17 cellular contexts compared by ENCODE assay signal in genomic region chr2:27284989-27285388, GRCh38. TPM values are rescaled to one million over a fixed set of nuclear protein-coding genes. Genes with fewer than 3 reads are reported as not detected.
DNase-seq lines count a peak whose midpoint lies in the region; ATAC-seq lines count a peak whose summit lies in the region.
"Had no signal": no experiment of that assay in that cellular context is flagged by ENCODE, and none has a peak within 500 bp of the region (broad histone marks: within the 10 kb centered on the region; RNA-seq: fewer than 3 reads in every experiment).

No MANE protein-coding gene starts in this region.

- H3K9me3 ChIP-seq in right cardiac atrium (ENCODE audit: control insufficient read depth, low read length): no peaks in the 10 kb centered on the region
- H3K9me3 ChIP-seq: A549, BE2C had no signal

- H3K27me3 ChIP-seq in right cardiac atrium (ENCODE audit: control insufficient read depth, insufficient read depth): no peaks in the 10 kb centered on the region
- H3K27me3 ChIP-seq: BE2C had no signal

- DNase-seq in right cardiac atrium (no peak), left ventricle myocardium superior (no peak), middle frontal gyrus (ENCODE audit: extremely low spot score, low spot score) (peak; percentile 47), putamen (ENCODE audit: low spot score) (peak; percentile 45), ureter (ENCODE audit: low spot score) (no peak)
- no peak for DNase-seq in activated CD4-positive, alpha-beta T cell treated with anti-CD3 and anti-CD28 coated beads, Interleukin-2, amount 50 U/mL, for 1 hour
- DNase-seq: BE2C; CD4-positive, alpha-beta memory T cell; DMS79; HCEC 1CT had no signal

- peak overlapping the region; percentile 62 for H3K4me3 ChIP-seq in right cardiac atrium (ENCODE audit: low read length)
- H3K4me3 ChIP-seq: A549, GM12878 had no signal

- H3K4me1 ChIP-seq in right cardiac atrium (ENCODE audit: control insufficient read depth, insufficient read depth, low read length): peaks cover 2% of the 10 kb centered on the region

- no peak for ATAC-seq in right cardiac atrium
- no peak for ATAC-seq in left ventricle myocardium superior
- ATAC-seq in HG02623 (IDR thresholded peaks at IDR 0.05; ENCODE audit: unreplicated experiment): no peak
- ATAC-seq: A549, GM12878 had no signal

- WGBS in right cardiac atrium: 87% methylated on average over 1 of the region's 1 CpG

- peak overlapping the region; percentile 7 for H3K27ac ChIP-seq in right cardiac atrium (ENCODE audit: low read length)
- H3K27ac ChIP-seq: A549, C4-2B had no signal

- intact Hi-C loops in right cardiac atrium (cut with DNase I) (loop anchor here in 3 of 4 donors (5.0 to 10.0 kb wide), 3 partner anchors 38 to 190 kb away; no protein-coding TSS in a partner anchor), left ventricle myocardium superior (cut with micrococcal nuclease) (loop anchor here (10.0 kb wide), 1 partner anchor 190 kb away; no protein-coding TSS in a partner anchor)

RNA-seq across cellular contexts. Expression of gene TRIM54, which starts 2.8 kb away (rescaled TPM):
- 100 to 1,000 TPM; 101 to 188 (median 149) TPM for total RNA-seq in right cardiac atrium
- polyA plus RNA-seq in right cardiac atrium: 144 TPM
- total RNA-seq in left ventricle myocardium superior: 291 TPM
- 0.18 TPM for total RNA-seq in ureter
- total RNA-seq: G401, GM12878 had no signal
- polyA plus RNA-seq: CD4-positive, alpha-beta memory T cell had no signal

RNA-seq across cellular contexts. Expression of gene DNAJC5G, which starts 9.8 kb away (rescaled TPM):
- total RNA-seq in right cardiac atrium (1 to 10 TPM; 1.3 to 3.0 (median 1.8) TPM), left ventricle myocardium superior (2.1 TPM), ureter (not detected)
- polyA plus RNA-seq in right cardiac atrium: 2.2 TPM
- total RNA-seq: CD4-positive, alpha-beta memory T cell; G401; GM12878; H4 had no signal
- polyA plus RNA-seq: A549; AG04450; CD4-positive, alpha-beta memory T cell; GM12878 had no signal

RNA-seq across cellular contexts. Expression of gene SLC30A3, which starts 22.1 kb away (rescaled TPM):
- 10 to 100 TPM in 1 of 4 donors, 1 to 10 TPM in 3; 9.4 to 17.3 (median 9.6) TPM for total RNA-seq in right cardiac atrium
- 7.3 TPM for polyA plus RNA-seq in right cardiac atrium
- total RNA-seq in left ventricle myocardium superior: 9.4 TPM
- total RNA-seq in ureter: not detected
- total RNA-seq: CD4-positive, alpha-beta memory T cell; GM12878 had no signal
- polyA plus RNA-seq: CD4-positive, alpha-beta memory T cell had no signal

RNA-seq across cellular contexts. Expression of gene UCN, which starts 23.3 kb away (rescaled TPM):
- 1 to 10 TPM in 3 of 4 donors, under 1 TPM in 1; 0.96 to 3.3 (median 1.5) TPM for total RNA-seq in right cardiac atrium
- polyA plus RNA-seq in right cardiac atrium: 0.72 TPM
- total RNA-seq in left ventricle myocardium superior: 0.55 TPM
- 0.68 TPM for total RNA-seq in ureter
- total RNA-seq: G401, H4 had no signal

RNA-seq across cellular contexts. Expression of gene MPV17, which starts 37.9 kb away (rescaled TPM):
- total RNA-seq in right cardiac atrium (10 to 100 TPM; 40.3 to 77.1 (median 56.4) TPM), left ventricle myocardium superior (47.2 TPM), ureter (77.1 TPM)
- 98.2 TPM for polyA plus RNA-seq in right cardiac atrium

Comparison
In these comparisons a context has a peak if more than half of its experiments do, and no peak if none do; other contexts are left out.
1. DNase-seq: peak in middle frontal gyrus (single experiment) and putamen (single experiment); none in right cardiac atrium (0 of 3), left ventricle myocardium superior (single experiment), activated CD4-positive, alpha-beta T cell treated with anti-CD3 and anti-CD28 coated beads, Interleukin-2, amount 50 U/mL, for 1 hour (single experiment) and ureter (single experiment).
2. RNA of gene TRIM54, which starts 2.8 kb away (total RNA-seq): 291 TPM in left ventricle myocardium superior (single experiment) and 101 to 188 TPM in right cardiac atrium; 0.18 TPM in ureter (single experiment); every median in the first group is over 10 times any median in the second.
3. RNA of gene SLC30A3, which starts 22.1 kb away (total RNA-seq): 9.4 to 17.3 TPM in right cardiac atrium and 9.4 TPM in left ventricle myocardium superior (single experiment); not detected in ureter (single experiment); every median in the first group is over 10 times any median in the second.